In the genomic region with DNA sequence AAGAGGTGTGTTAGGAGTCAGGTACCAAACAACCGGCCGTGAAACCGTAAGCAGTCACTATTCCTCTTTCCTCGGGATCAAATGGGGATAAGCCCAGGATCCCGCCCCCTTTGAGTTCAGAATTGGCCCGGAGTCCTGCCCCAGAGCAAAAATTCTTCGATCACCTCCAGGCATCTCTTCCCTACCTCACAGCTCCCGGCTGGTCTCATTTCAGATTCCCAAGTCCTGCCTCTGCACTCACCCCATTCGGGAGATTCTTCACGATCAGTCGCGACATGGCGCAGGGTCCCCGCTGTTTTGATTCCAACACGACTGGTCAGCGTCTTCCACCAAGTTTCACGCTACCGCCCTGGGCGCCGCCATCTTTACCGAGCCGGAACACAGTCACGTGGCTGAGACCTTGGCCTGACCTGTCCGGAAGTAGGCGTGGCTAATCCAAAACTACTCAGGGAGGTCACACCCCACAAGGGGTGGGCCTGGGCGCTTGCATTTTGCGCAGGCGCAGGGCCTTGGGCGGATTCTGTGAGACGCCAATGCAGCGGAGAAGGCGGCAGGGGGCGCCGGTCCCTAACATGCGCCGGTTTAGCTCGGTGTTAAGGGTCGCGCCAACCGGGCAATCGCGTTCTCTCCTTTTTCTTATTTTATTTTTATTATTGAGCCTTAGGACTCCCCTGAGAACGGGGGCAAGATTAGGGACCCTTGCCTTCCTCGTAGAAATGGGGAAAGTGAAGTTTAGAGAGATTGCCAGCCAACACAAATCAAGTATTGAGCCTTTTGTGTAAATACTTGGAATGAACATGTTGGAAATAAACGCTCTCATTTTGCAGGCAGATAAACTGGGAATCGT, we compare ENCODE assay signal across 8 cellular contexts. TPM values are rescaled to one million over a fixed set of nuclear protein-coding genes. Genes with fewer than 3 reads are reported as not detected.
DNase-seq lines count a peak whose midpoint lies in the region; ATAC-seq and TF ChIP-seq lines count a peak whose summit lies in the region.

TSS of gene RBM19 (minus strand) at position 375 of the 847 bp plus-strand sequence. CDS start at position 277, 98 bp downstream.

- H3K4me2 ChIP-seq in SK-N-SH: peak within 1 kb of the TSS; percentile 76

- no peaks in the 10 kb centered on the region for H3F3A ChIP-seq in SK-N-SH (replicated peaks; ENCODE audit: insufficient read depth)

- peak within 1 kb of the TSS; percentile 80 to 93 for H3K4me3 ChIP-seq in SK-N-SH (ENCODE audit: low read depth in 2 of 2, low read length in 1 of 2)

- DNase-seq in GM10266 (ENCODE audit: extremely low spot score) (peak; percentile 93), NCI-H1048 (lab: John Stamatoyannopoulos, UW) (peak; percentile 86), SK-N-SH (peak; percentile 95), germinal center (ENCODE audit: low spot score) (peak; percentile 99), non-pigmented ciliary epithelial cell (ENCODE audit: low read depth) (peak; percentile 91), superior temporal gyrus (ENCODE audit: extremely low spot score) (peak; percentile 99)
- DNase-seq in activated naive CD4-positive, alpha-beta T cell treated with anti-CD3 and anti-CD28 coated beads, Interleukin-2, amount 50 U/mL, for 16 hours: peak; percentile 96

- TF ChIP-seq CTCF in GM10266 (IDR thresholded peaks at IDR 0.05; ENCODE audit: control insufficient read depth, insufficient read depth, low read depth, missing control alignments): peak; percentile 96
- TF ChIP-seq CTCF in SK-N-SH (IDR thresholded peaks at IDR 0.05): peak; percentile 93

- CTCF ChIA-PET in SK-N-SH (lab: Yijun Ruan, JAX): interaction anchor here (0.5 to 7.3 kb wide), 15 partner anchors 9 to 1060 kb away, joined by 3 to 73 read pairs (median 3); no protein-coding TSS in a partner anchor

- peak within 1 kb of the TSS; percentile 23 to 39; a peak in 2 of 4 replicates for H3K27ac ChIP-seq in SK-N-SH (ENCODE audit: low read depth in 2 of 2, low read length in 1 of 2)

- no peaks in the 10 kb centered on the region for H3K9me2 ChIP-seq in SK-N-SH

- peaks cover 3 to 15% of the 10 kb centered on the region in 2 experiments for H3K36me3 ChIP-seq in SK-N-SH (replicated peaks in 1 of 2; ENCODE audit: control insufficient read depth in 1 of 2, insufficient read depth in 2 of 2, low read length in 1 of 2)

- POLR2A ChIA-PET in SK-N-SH (lab: Yijun Ruan, JAX): interaction anchor here (1.4 kb wide), 1 partner anchor 17 kb away, joined by 3 read pairs; no protein-coding TSS in a partner anchor

- peaks cover 17% of the 10 kb centered on the region; the same call in 1 of the 2 replicates for H3K27me3 ChIP-seq in SK-N-SH (ENCODE audit: insufficient read depth)

- peak; percentile 95 for ATAC-seq in HG02588 (IDR thresholded peaks at IDR 0.05; ENCODE audit: unreplicated experiment)

- H3K79me2 ChIP-seq in SK-N-SH (ENCODE audit: insufficient read depth): peaks cover 25% of the 10 kb centered on the region

- H3K9me3 ChIP-seq in SK-N-SH: no peaks in the 10 kb centered on the region

- 1% methylated on average over 46 of the region's 46 CpGs for WGBS in SK-N-SH (ENCODE audit: low lambda C conversion rate)

- peak; percentile 55 for TF ChIP-seq RAD21 in SK-N-SH (IDR thresholded peaks at IDR 0.05; ENCODE audit: low read length)

- no peak for TF ChIP-seq EP300 in SK-N-SH (IDR thresholded peaks at IDR 0.05; ENCODE audit: borderline replicate concordance in 1 of 2, low read depth in 1 of 2, low read length in 1 of 2)

- H4K20me1 ChIP-seq in SK-N-SH (ENCODE audit: insufficient read depth): no peaks in the 10 kb centered on the region

- peak within 1 kb of the TSS; percentile 67 for H3K9ac ChIP-seq in SK-N-SH

- peak within 1 kb of the TSS; percentile 94 for H2AFZ ChIP-seq in SK-N-SH (ENCODE audit: low read depth)

- peaks cover 0 to 9% of the 10 kb centered on the region in 2 experiments; a peak in 3 of 4 replicates for H3K4me1 ChIP-seq in SK-N-SH (ENCODE audit: control insufficient read depth in 1 of 2, insufficient read depth in 2 of 2, low read depth in 1 of 2, low read length in 1 of 2)

TF ChIP-seq in SK-N-SH, 30 proteins besides CTCF, POLR2A, EP300 and RAD21 (continues in another document):
- TF ChIP-seq RXRA (IDR thresholded peaks at IDR 0.05; ENCODE audit: borderline replicate concordance, low read depth) (no peak), TEAD4 (IDR thresholded peaks at IDR 0.05; ENCODE audit: borderline replicate concordance, insufficient read depth) (no peak), SMC3 (IDR thresholded peaks at IDR 0.05; ENCODE audit: low read depth, low read length) (peak; percentile 30; the same call in 1 of the 2 replicates), ELF1 (IDR thresholded peaks at IDR 0.05) (peak; percentile 85), GABPA (IDR thresholded peaks at IDR 0.05; ENCODE audit: low read depth) (peak; percentile 68), FOXM1 (IDR thresholded peaks at IDR 0.05; ENCODE audit: low read depth) (no peak), RCOR1 (IDR thresholded peaks at IDR 0.05; ENCODE audit: low read length) (no peak), POLR2AphosphoS5 (IDR thresholded peaks at IDR 0.05; ENCODE audit: low read depth, low read length) (peak; percentile 55), CHD2 (IDR thresholded peaks at IDR 0.05; ENCODE audit: low read length, partially characterized antibody) (peak; percentile 36), EZH2phosphoT487 (IDR thresholded peaks at IDR 0.05; ENCODE audit: borderline replicate concordance, low read depth) (no peak), TCF12 (IDR thresholded peaks at IDR 0.05) (no peak), SIN3A (IDR thresholded peaks at IDR 0.05; ENCODE audit: borderline replicate concordance, low read depth, low read length) (peak; percentile 97), NRF1 (IDR thresholded peaks at IDR 0.05; ENCODE audit: low read depth, low read length) (peak; percentile 90), JUND (IDR thresholded peaks at IDR 0.05) (no peak), MEF2A (IDR thresholded peaks at IDR 0.05; ENCODE audit: borderline replicate concordance, low read depth) (no peak), FOSL2 (IDR thresholded peaks at IDR 0.05; ENCODE audit: borderline replicate concordance, low read depth) (no peak), YY1 (IDR thresholded peaks at IDR 0.05; ENCODE audit: low read depth) (peak; percentile 98), REST (IDR thresholded peaks at IDR 0.05; ENCODE audit: low read depth, low read length) (peak; percentile 53; the same call in 1 of the 2 replicates), RFX5 (IDR thresholded peaks at IDR 0.05; ENCODE audit: low read length) (no peak), TAF1 (IDR thresholded peaks at IDR 0.05; ENCODE audit: borderline replicate concordance, low read depth, low read length) (peak; percentile 86), MAX (IDR thresholded peaks at IDR 0.05; ENCODE audit: low read depth) (peak; percentile 97), NFIC (IDR thresholded peaks at IDR 0.05; ENCODE audit: borderline replicate concordance) (no peak; the same call in 1 of the 2 replicates)
- TF ChIP-seq, protein P1, sequence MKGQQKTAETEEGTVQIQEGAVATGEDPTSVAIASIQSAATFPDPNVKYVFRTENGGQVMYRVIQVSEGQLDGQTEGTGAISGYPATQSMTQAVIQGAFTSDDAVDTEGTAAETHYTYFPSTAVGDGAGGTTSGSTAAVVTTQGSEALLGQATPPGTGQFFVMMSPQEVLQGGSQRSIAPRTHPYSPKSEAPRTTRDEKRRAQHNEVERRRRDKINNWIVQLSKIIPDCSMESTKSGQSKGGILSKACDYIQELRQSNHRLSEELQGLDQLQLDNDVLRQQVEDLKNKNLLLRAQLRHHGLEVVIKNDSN (IDR thresholded peaks at IDR 0.05; ENCODE audit: borderline replicate concordance, low read depth): peak; percentile 99
- TF ChIP-seq, protein P2, sequence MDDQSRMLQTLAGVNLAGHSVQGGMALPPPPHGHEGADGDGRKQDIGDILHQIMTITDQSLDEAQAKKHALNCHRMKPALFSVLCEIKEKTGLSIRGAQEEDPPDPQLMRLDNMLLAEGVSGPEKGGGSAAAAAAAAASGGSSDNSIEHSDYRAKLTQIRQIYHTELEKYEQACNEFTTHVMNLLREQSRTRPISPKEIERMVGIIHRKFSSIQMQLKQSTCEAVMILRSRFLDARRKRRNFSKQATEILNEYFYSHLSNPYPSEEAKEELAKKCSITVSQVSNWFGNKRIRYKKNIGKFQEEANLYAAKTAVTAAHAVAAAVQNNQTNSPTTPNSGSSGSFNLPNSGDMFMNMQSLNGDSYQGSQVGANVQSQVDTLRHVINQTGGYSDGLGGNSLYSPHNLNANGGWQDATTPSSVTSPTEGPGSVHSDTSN (IDR thresholded peaks at IDR 0.05): peak; percentile 7; the same call in 1 of the 2 replicates

RNA-seq across cellular contexts. Expression of gene RBM19, which starts in this region (rescaled TPM):
- 16.6 and 20.3 TPM in 2 replicates for polyA plus RNA-seq in SK-N-SH (2012; rRNA removed)
- 7.1 and 8.6 TPM in 2 replicates for polyA plus RNA-seq in SK-N-SH (2012; cell fraction: cytosol; rRNA removed)
- 84.1 and 93.2 TPM in 2 replicates for polyA plus RNA-seq in SK-N-SH (2012; cell fraction: nucleus; rRNA removed)

Comparison
In these comparisons a context has a peak if more than half of its experiments do, and no peak if none do; other contexts are left out.
1. Peak in every context shown above with its lines: DNase-seq, ATAC-seq, H3K4me3 ChIP-seq and H3K27ac ChIP-seq.